8 cellular contexts compared by ENCODE assay signal in the genomic region with DNA sequence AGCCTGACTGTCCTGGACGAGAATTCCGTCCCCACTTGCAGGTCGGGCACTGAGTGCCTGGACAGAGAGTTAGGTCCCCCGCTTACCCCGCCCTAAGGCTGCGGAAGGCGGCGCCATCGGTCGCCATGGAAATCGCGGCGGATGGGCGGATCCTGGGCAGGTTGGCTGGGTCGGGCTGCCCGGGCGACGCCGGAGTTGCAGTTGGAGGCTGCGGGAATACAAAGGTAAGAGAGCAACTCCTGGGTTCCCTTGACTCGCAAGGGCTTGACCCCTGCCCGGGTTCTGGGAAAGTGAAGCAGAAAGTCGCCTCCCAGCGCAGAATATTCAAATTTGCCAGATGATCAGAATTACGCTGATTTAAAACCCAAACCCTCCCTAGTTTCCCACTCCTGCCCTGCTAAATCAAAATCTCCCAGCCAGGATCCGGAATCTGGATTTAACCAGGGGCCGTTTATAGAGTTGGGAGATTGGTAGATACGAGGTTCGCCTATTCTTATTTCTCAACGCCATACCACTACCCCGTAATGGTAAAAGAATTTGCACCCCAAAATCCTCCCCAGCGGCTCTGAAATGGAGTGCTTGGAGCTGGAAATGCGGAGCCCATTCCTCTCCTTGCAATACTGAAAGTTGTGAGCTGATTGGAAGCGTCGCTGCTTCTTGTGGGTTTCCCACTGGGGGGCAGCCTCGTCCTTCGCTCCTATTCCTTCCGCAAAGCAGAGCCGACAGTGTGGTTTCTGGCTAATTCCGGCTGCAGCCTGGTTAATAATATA.
DNase-seq lines count a peak whose midpoint lies in the region; ATAC-seq, FAIRE-seq and TF ChIP-seq lines count a peak whose summit lies in the region.

No MANE protein-coding gene starts in this region.

- H4K20me1 ChIP-seq in OCI-LY1 (ENCODE audit: insufficient read depth, low read length) (no peaks in the 10 kb centered on the region), keratinocyte (ENCODE audit: control insufficient read depth, extremely low read depth, insufficient read depth, low read length) (no peaks in the 10 kb centered on the region)

- H3K4me1 ChIP-seq in HUES64 (ENCODE audit: insufficient read depth, low read length) (no peaks in the 10 kb centered on the region), OCI-LY1 (ENCODE audit: insufficient read depth, low read length, severe bottlenecking) (no peaks in the 10 kb centered on the region), keratinocyte (ENCODE audit: control insufficient read depth, extremely low read depth, insufficient read depth, low read length) (peaks cover 5% of the 10 kb centered on the region)

- no peaks in the 10 kb centered on the region for H3K79me2 ChIP-seq in OCI-LY1 (ENCODE audit: insufficient read depth, low read length)
- H3K79me2 ChIP-seq in keratinocyte (ENCODE audit: control insufficient read depth, insufficient read depth, low read length) = no peaks in the 10 kb centered on the region

- ATAC-seq in HG03108 (IDR thresholded peaks at IDR 0.05; ENCODE audit: unreplicated experiment) = no peak

- peak overlapping the region; percentile 53 for H3K9ac ChIP-seq in HUES64 (ENCODE audit: low read depth, low read length)
- no peak overlapping the region for H3K9ac ChIP-seq in OCI-LY1 (ENCODE audit: low read length)
- H3K9ac ChIP-seq in keratinocyte (ENCODE audit: control insufficient read depth, extremely low read depth, insufficient read depth, low read length) = peak overlapping the region; percentile 57

- no peaks in the 10 kb centered on the region for H3F3A ChIP-seq in OCI-LY1 (ENCODE audit: insufficient read depth, low read length)

- DNase-seq in AG04449 (ENCODE audit: low read depth, low spot score) = peak; percentile 12
- peak; percentile 49 for DNase-seq in cortex of kidney (lab: John Stamatoyannopoulos, UW)
- DNase-seq in keratinocyte (ENCODE audit: low read depth, low spot score) = no peak
- DNase-seq in skeletal muscle cell (ENCODE audit: low read depth) = peak; percentile 53

- POLR2A ChIA-PET in AG04449 (lab: Yijun Ruan, JAX) = no interaction called here

- no peak overlapping the region for H2AFZ ChIP-seq in OCI-LY1 (ENCODE audit: low read length)
- H2AFZ ChIP-seq in keratinocyte (ENCODE audit: control insufficient read depth, low read length) = peak overlapping the region; percentile 78

- 0 out of 2 replicates have a peak, but pooled peaks cover 4% of the 10 kb centered on the region for H3K9me3 ChIP-seq in HUES64 (ENCODE audit: insufficient read depth, low read depth, low read length)
- no peaks in the 10 kb centered on the region for H3K9me3 ChIP-seq in OCI-LY1 (ENCODE audit: low read length)
- no peaks in the 10 kb centered on the region for H3K9me3 ChIP-seq in keratinocyte (ENCODE audit: control insufficient read depth, low read depth, low read length)

- 51% methylated on average over 36 of the region's 40 CpGs for WGBS in HUES64

- H3K4me3 ChIP-seq in AG04449 (ENCODE audit: low read depth, low read length) = peak overlapping the region; percentile 62
- peak overlapping the region; percentile 70 for H3K4me3 ChIP-seq in HUES64 (ENCODE audit: low read length)
- no peak overlapping the region for H3K4me3 ChIP-seq in OCI-LY1 (ENCODE audit: low read depth, low read length, poor library complexity, severe bottlenecking)
- H3K4me3 ChIP-seq in keratinocyte (ENCODE audit: control insufficient read depth in 2 of 3, extremely low read depth in 1 of 3, insufficient read depth in 2 of 3, low read depth in 1 of 3, low read length in 3 of 3) = peak overlapping the region; percentile 50 to 85 (median 84)
- peak overlapping the region; percentile 61 for H3K4me3 ChIP-seq in skeletal muscle cell (ENCODE audit: low read depth, low read length)

- H3K9me1 ChIP-seq in keratinocyte (ENCODE audit: control insufficient read depth, extremely low read depth, insufficient read depth, low read length) = no peaks in the 10 kb centered on the region

- H3K27ac ChIP-seq in HUES64 (ENCODE audit: low read depth, low read length) (no peak overlapping the region), OCI-LY1 (ENCODE audit: low read depth, low read length, poor library complexity, severe bottlenecking) (no peak overlapping the region), keratinocyte (ENCODE audit: control insufficient read depth, insufficient read depth, low read length) (no peak overlapping the region)

- H3K4me2 ChIP-seq in OCI-LY1 (ENCODE audit: low read length) = no peak overlapping the region
- H3K4me2 ChIP-seq in keratinocyte (ENCODE audit: control insufficient read depth, extremely low read depth, insufficient read depth, low read depth, low read length) = peak overlapping the region; percentile 82

- TF ChIP-seq CTCF in AG04449 (IDR thresholded peaks at IDR 0.05; ENCODE audit: insufficient read depth, low read length, missing control alignments) (peak; percentile 77), GM12873 (IDR thresholded peaks at IDR 0.05; ENCODE audit: insufficient read depth, low read depth, low read length, missing control alignments) (peak; percentile 43), OCI-LY1 (IDR thresholded peaks at IDR 0.05; ENCODE audit: low read length) (peak; percentile 18; the same call in 1 of the 2 replicates), keratinocyte (optimal IDR thresholded peaks at IDR 0.05 in 1 of 3, IDR thresholded peaks at IDR 0.05 in 1 of 3, conservative IDR thresholded peaks at IDR 0.05 in 1 of 3; ENCODE audit: extremely low read depth in 1 of 3, insufficient read depth in 2 of 3, low read length in 3 of 3) (peak in 1 of 3 experiments; percentile 88)

- no peaks in the 10 kb centered on the region for H3K9me2 ChIP-seq in OCI-LY1 (ENCODE audit: low read depth, low read length)

- CTCF ChIA-PET in AG04449 (lab: Yijun Ruan, JAX) = interaction anchor here (0.6 to 3.1 kb wide), 28 partner anchors 12 to 692 kb away, joined by 3 to 32 read pairs (median 5); a partner anchor contains a TSS

- peak; percentile 82 for FAIRE-seq in keratinocyte (lab: Jason Lieb, UNC)

- no peaks in the 10 kb centered on the region for H3K36me3 ChIP-seq in HUES64 (ENCODE audit: insufficient read depth, low read length)
- no peaks in the 10 kb centered on the region for H3K36me3 ChIP-seq in OCI-LY1 (ENCODE audit: insufficient read depth, low read length)
- H3K36me3 ChIP-seq in keratinocyte (ENCODE audit: control insufficient read depth in 2 of 2, extremely low read depth in 1 of 2, insufficient read depth in 2 of 2, low read length in 2 of 2) = no peaks in the 10 kb centered on the region

- dilution Hi-C loops in keratinocyte (cut with MboI; ENCODE audit: extremely low pct_ligation_motif_present, low sequenced_read_pairs) = no loop called here

- H3K27me3 ChIP-seq in HUES64 (ENCODE audit: insufficient read depth, low read length) = peaks cover 13% of the 10 kb centered on the region
- no peaks in the 10 kb centered on the region for H3K27me3 ChIP-seq in OCI-LY1 (ENCODE audit: insufficient read depth, low read length)
- H3K27me3 ChIP-seq in keratinocyte (ENCODE audit: control insufficient read depth, extremely low read depth, insufficient read depth, low read length) = no peaks in the 10 kb centered on the region
